Comparison of ENCODE assay signal across 17 cellular contexts in genomic region chr18:62558015-62558663, GRCh38. TPM values are rescaled to one million over a fixed set of nuclear protein-coding genes. Genes with fewer than 3 reads are reported as not detected.
DNase-seq lines count a peak whose midpoint lies in the region; ATAC-seq, FAIRE-seq and TF ChIP-seq lines count a peak whose summit lies in the region.
"Had no signal": no experiment of that assay in that cellular context is flagged by ENCODE, and none has a peak within 500 bp of the region (broad histone marks: within the 10 kb centered on the region; RNA-seq: fewer than 3 reads in every experiment).

No MANE protein-coding gene starts in this region.

- H3K4me2 ChIP-seq in OCI-LY7 (ENCODE audit: low read length), result no peak overlapping the region

- H3K9me2 ChIP-seq in OCI-LY7 (ENCODE audit: insufficient read depth, low read length), result no peaks in the 10 kb centered on the region

- BruUV-seq in OCI-LY7 (replicated peaks; lab: Mats Ljungman, UMichigan), result TSS peak; percentile 26

- peak; percentile 20 for DNase-seq in GM13976 (ENCODE audit: low spot score)
- no peak for DNase-seq in OCI-LY7 (ENCODE audit: low spot score)
- DNase-seq in cerebellum (ENCODE audit: low spot score), result no peak
- DNase-seq in H54 (ENCODE audit: insufficient read length, low spot score), result no peak
- DNase-seq in NCI-H510A treated with DMSO at 0.1 percent for 48 hours (lab: John Stamatoyannopoulos, UW), result no peak
- DNase-seq: activated CD4-positive, alpha-beta memory T cell treated with anti-CD3 and anti-CD28 coated beads for 36 hours; activated naive CD8-positive, alpha-beta T cell treated with anti-CD3 and anti-CD28 coated beads for 36 hours; activated T-cell treated with anti-CD3 and anti-CD28 coated beads, Interleukin-2, amount 50 U/mL, for 48 hours; CD8-positive, alpha-beta T cell; dorsolateral prefrontal cortex; NCI-H1417 treated with DMSO at 0.1 percent for 48 hours; right cardiac atrium; stomach; T-cell had no signal

- no peaks in the 10 kb centered on the region for H3K9me3 ChIP-seq in OCI-LY7 (ENCODE audit: low read length)
- H3K9me3 ChIP-seq: stomach had no signal

- in situ Hi-C loops in GM13976 (cut with MboI; ENCODE audit: low sequenced_read_pairs, unreplicated experiment), result loop anchor here (25.0 kb wide), 1 partner anchor 371 kb away; the partner anchor contains the start of genes PIGN and RELCH

- peak; percentile 67 for ATAC-seq in GM19395 (IDR thresholded peaks at IDR 0.05; ENCODE audit: unreplicated experiment)
- ATAC-seq in HG02884 (IDR thresholded peaks at IDR 0.05; ENCODE audit: unreplicated experiment), result peak; percentile 73
- no peak for ATAC-seq in GM21786 (IDR thresholded peaks at IDR 0.05; ENCODE audit: unreplicated experiment)
- ATAC-seq: CD8-positive, alpha-beta T cell; right cardiac atrium; T-cell had no signal

- H3K36me3 ChIP-seq in OCI-LY7 (ENCODE audit: insufficient read depth, low read length), result peaks cover 68% of the 10 kb centered on the region

- TF ChIP-seq CTCF in GM13976 (IDR thresholded peaks at IDR 0.05; ENCODE audit: borderline replicate concordance, control extremely low read depth, extremely low read depth, insufficient read depth, missing control alignments) (no peak), OCI-LY7 (conservative IDR thresholded peaks at IDR 0.05; ENCODE audit: low read length) (no peak)

- no peaks in the 10 kb centered on the region for H3K79me2 ChIP-seq in OCI-LY7 (ENCODE audit: insufficient read depth, low read depth, low read length)

- POLR2A ChIA-PET in OCI-LY7 (lab: Charles Lee), result no interaction called here

- H3K4me1 ChIP-seq in OCI-LY7 (ENCODE audit: insufficient read depth, low read length, poor library complexity, severe bottlenecking), result no peaks in the 10 kb centered on the region

- H3K4me3 ChIP-seq in OCI-LY7 (ENCODE audit: low read depth, low read length, poor library complexity, severe bottlenecking), result no peak overlapping the region
- H3K4me3 ChIP-seq: dorsolateral prefrontal cortex, stomach had no signal

- CTCF ChIA-PET in OCI-LY7 (lab: Charles Lee; ENCODE audit: unreplicated experiment), result no interaction called here

- TF ChIP-seq POLR2A in H54 (IDR thresholded peaks at IDR 0.05; ENCODE audit: low read depth, low read length), result no peak

- H3K27ac ChIP-seq in OCI-LY7 (ENCODE audit: low read depth, low read length, poor library complexity, severe bottlenecking), result no peak overlapping the region
- H3K27ac ChIP-seq: stomach had no signal

- FAIRE-seq in H54 (lab: Jason Lieb, UNC), result no peak

- H2AFZ ChIP-seq in OCI-LY7 (ENCODE audit: low read length), result no peak overlapping the region

- intact Hi-C loops in OCI-LY7 (cut with micrococcal nuclease; ENCODE audit: unreplicated experiment), result no loop called here

- no peaks in the 10 kb centered on the region for H4K20me1 ChIP-seq in OCI-LY7 (ENCODE audit: insufficient read depth, low read length)

RNA-seq across cellular contexts. Expression of gene ZCCHC2, which starts 35.3 kb away (rescaled TPM):
- total RNA-seq in OCI-LY7 (2014; rRNA removed; shearing (Covaris generic)), result 13.5 and 17.5 TPM in 2 replicates
- total RNA-seq in OCI-LY7 (2022) (16.8 and 16.9 TPM in 2 replicates), cerebellum (15.2 TPM)
